ENCODE assay signal across 8 cellular contexts in the genomic region with DNA sequence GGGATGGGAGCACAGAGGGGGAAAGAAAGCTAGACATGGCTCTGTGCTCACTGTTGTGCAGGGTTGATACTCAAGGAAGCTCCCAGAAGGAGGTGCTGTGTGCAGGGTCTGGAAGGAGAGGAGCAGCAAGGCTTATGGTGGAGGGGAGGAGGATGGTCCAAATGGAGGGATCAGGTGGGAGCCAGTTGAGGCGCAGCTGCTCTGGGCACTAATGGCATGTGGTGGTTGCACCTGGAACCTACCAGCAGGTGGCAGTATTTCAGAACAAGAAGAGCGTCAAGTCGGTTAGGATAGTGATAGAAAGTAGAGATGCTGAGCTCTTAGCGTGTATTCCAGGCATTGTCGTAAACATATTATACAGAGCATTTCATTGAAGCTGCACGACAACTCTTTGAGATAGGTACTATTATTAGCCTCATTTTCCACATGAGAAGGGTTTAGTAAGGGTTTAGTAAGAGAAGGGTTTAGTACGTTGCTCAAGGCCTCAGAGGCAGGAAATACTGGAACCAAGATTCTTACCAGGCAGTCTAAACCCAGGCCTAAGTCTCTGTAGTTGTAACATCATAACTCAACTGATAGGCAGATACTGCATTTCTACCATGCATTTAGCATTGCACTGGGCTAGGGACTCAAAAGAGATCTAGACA.
DNase-seq lines count a peak whose midpoint lies in the region; ATAC-seq and TF ChIP-seq lines count a peak whose summit lies in the region.

No MANE protein-coding gene starts in this region.

- no peaks in the 10 kb centered on the region for H3K9me3 ChIP-seq in thoracic aorta

- no peak overlapping the region for H3K27ac ChIP-seq in thoracic aorta

- peaks cover 34% of the 10 kb centered on the region for H3K4me1 Mint-ChIP-seq in nephron progenitor cell

- ATAC-seq in GM18907 (IDR thresholded peaks at IDR 0.05; ENCODE audit: unreplicated experiment) (peak; percentile 75), HG03457 (IDR thresholded peaks at IDR 0.05; ENCODE audit: unreplicated experiment) (peak; percentile 53), thoracic aorta (ENCODE audit: insufficient number of reproducible peaks, low FRiP score, low read depth) (no peak)

- H3K4me3 ChIP-seq in BJ (ENCODE audit: low read depth, low read length) (no peak overlapping the region), thoracic aorta (no peak overlapping the region)

- H3K4me3 Mint-ChIP-seq in nephron progenitor cell: no peak overlapping the region

- peaks cover 36% of the 10 kb centered on the region for H3K27me3 Mint-ChIP-seq in nephron progenitor cell (ENCODE audit: low read depth, poor library complexity)

- TF ChIP-seq CTCF in BJ (IDR thresholded peaks at IDR 0.05; ENCODE audit: insufficient read depth, low read depth, low read length): peak; percentile 52
- peak; percentile 84 for TF ChIP-seq CTCF in nephron progenitor cell (IDR thresholded peaks at IDR 0.05)
- TF ChIP-seq CTCF in thoracic aorta (IDR thresholded peaks at IDR 0.05): peak; percentile 84

- H3K27me3 ChIP-seq in BJ (ENCODE audit: control insufficient read depth, insufficient read depth, low read length) (no peaks in the 10 kb centered on the region), thoracic aorta (replicated peaks; ENCODE audit: insufficient read depth) (no peaks in the 10 kb centered on the region)

- CTCF ChIA-PET in BJ (lab: Yijun Ruan, JAX): interaction anchor here (1.2 to 5.7 kb wide), 7 partner anchors 12 to 92 kb away, joined by 3 to 44 read pairs (median 4); no protein-coding TSS in a partner anchor

- POLR2A ChIA-PET in BJ (lab: Charles Lee): no interaction called here

- H3K27ac Mint-ChIP-seq in nephron progenitor cell: no peak overlapping the region

- H3K36me3 Mint-ChIP-seq in nephron progenitor cell (ENCODE audit: low read depth): no peaks in the 10 kb centered on the region

- no peaks in the 10 kb centered on the region for H3K9me3 Mint-ChIP-seq in nephron progenitor cell

- H3K36me3 ChIP-seq in BJ (ENCODE audit: control insufficient read depth, insufficient read depth, low read length) (no peaks in the 10 kb centered on the region), thoracic aorta (no peaks in the 10 kb centered on the region)

- no peak for DNase-seq in BJ (ENCODE audit: low read depth)
- peak; percentile 41 for DNase-seq in NCI-H82 treated with DMSO at 0.1 percent for 48 hours (lab: John Stamatoyannopoulos, UW; ENCODE audit: unreplicated experiment)
- peak; percentile 26 for DNase-seq in activated CD8-positive, alpha-beta memory T cell treated with anti-CD3 and anti-CD28 coated beads, Interleukin-2, amount 50 U/mL, for 24 hours (ENCODE audit: extremely low read depth)
- peak; percentile 27 for DNase-seq in fibroblast of gingiva (ENCODE audit: low read depth)
- DNase-seq in nephron progenitor cell: peak; percentile 75
- DNase-seq in thoracic aorta (ENCODE audit: low spot score): no peak

- no peaks in the 10 kb centered on the region for H3K4me1 ChIP-seq in thoracic aorta (ENCODE audit: control insufficient read depth in 1 of 2, low read depth in 2 of 2)

Comparison
In these comparisons a context has a peak if more than half of its experiments do, and no peak if none do; other contexts are left out.
1. DNase-seq: peak in NCI-H82 treated with DMSO at 0.1 percent for 48 hours (single experiment), activated CD8-positive, alpha-beta memory T cell treated with anti-CD3 and anti-CD28 coated beads, Interleukin-2, amount 50 U/mL, for 24 hours (single experiment), fibroblast of gingiva (single experiment) and nephron progenitor cell (single experiment); none in BJ (single experiment) and thoracic aorta (single experiment).
2. Peak in every context shown above with its lines, with median percentiles within 50 percentile points of each other: CTCF ChIP-seq.